ENCODE assay signal across 14 cellular contexts in the genomic region with DNA sequence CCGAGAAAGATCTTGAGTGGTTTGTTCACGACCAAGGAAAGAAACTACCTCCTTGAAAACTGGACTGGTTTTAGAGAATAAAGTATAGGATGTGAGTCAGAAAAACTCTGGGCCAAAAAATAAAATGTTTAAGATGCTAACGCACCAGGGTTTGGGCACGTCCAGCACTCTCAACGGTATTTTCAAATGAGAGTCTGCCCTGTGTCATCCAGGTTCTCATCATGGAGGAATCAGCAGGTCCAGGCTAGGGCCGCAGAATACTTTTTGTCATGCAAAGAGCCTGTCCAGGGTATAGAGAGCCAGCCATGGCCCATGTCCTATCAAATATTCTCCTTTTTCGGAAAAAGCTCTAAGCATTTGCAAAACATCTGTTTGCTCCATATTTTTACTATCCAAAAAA. TPM values are rescaled to one million over a fixed set of nuclear protein-coding genes. Genes with fewer than 3 reads are reported as not detected.
DNase-seq lines count a peak whose midpoint lies in the region; ATAC-seq and TF ChIP-seq lines count a peak whose summit lies in the region.
"Had no signal": no experiment of that assay in that cellular context is flagged by ENCODE, and none has a peak within 500 bp of the region (broad histone marks: within the 10 kb centered on the region; RNA-seq: fewer than 3 reads in every experiment).

No MANE protein-coding gene starts in this region.

- no peak for TF ChIP-seq CTCF in foreskin keratinocyte (conservative IDR thresholded peaks at IDR 0.05)
- no peak for TF ChIP-seq CTCF in prostate gland (IDR thresholded peaks at IDR 0.05)

- intact Hi-C loops in prostate gland (cut with DNase I): no loop called here

- H3K27me3 ChIP-seq in foreskin keratinocyte (no peaks in the 10 kb centered on the region), prostate gland (replicated peaks; ENCODE audit: insufficient read depth) (no peaks in the 10 kb centered on the region)

- H3K9me3 ChIP-seq in SK-N-MC (ENCODE audit: low read depth, low read length) (no peaks in the 10 kb centered on the region), prostate gland (no peaks in the 10 kb centered on the region)

- ATAC-seq in foreskin keratinocyte (no peak), HG03095 (IDR thresholded peaks at IDR 0.05; ENCODE audit: unreplicated experiment) (no peak), HG02973 (IDR thresholded peaks at IDR 0.05; ENCODE audit: unreplicated experiment) (no peak)

- H3K4me1 ChIP-seq in foreskin keratinocyte (peaks cover 31% of the 10 kb centered on the region), prostate gland (replicated peaks) (peaks cover 7% of the 10 kb centered on the region)

- H3K4me3 ChIP-seq in SK-N-MC (peak overlapping the region; percentile 94), prostate gland (peak overlapping the region in 1 of 2 donors; percentile 0)

- peak overlapping the region; percentile 0; the same call in 1 of the 2 replicates for H3K27ac ChIP-seq in SK-N-MC
- H3K27ac ChIP-seq in foreskin keratinocyte: peak overlapping the region; percentile 70
- peak overlapping the region; percentile 51 to 83 for H3K27ac ChIP-seq in prostate gland

- H3K9ac ChIP-seq in SK-N-MC (ENCODE audit: insufficient read length): peak overlapping the region; percentile 83

- 20% methylated on average over 7 of the region's 7 CpGs for WGBS in prostate gland

- no peak for TF ChIP-seq POLR2A in prostate gland (IDR thresholded peaks at IDR 0.05)

- DNase-seq in EH (ENCODE audit: low read depth) (peak; percentile 74), SK-N-MC (ENCODE audit: low read depth, low spot score) (no peak), foreskin keratinocyte (peak in 1 of 2 donors; percentile 75), prostate gland (ENCODE audit: low spot score) (no peak), cerebellar cortex (ENCODE audit: low spot score) (no peak)
- no peak for DNase-seq in activated T-cell treated with anti-CD3 and anti-CD28 coated beads, Interleukin-2, amount 50 U/mL, for 48 hours
- DNase-seq: activated CD4-positive, alpha-beta memory T cell treated with anti-CD3 and anti-CD28 coated beads, Interleukin-2, amount 10 ng/mL, durations not matched to agents 7 days and 5 days; activated naive CD4-positive, alpha-beta T cell; C1 segment of cervical spinal cord; cortex of kidney; NCI-H1417; NK-92 treated with Interleukin-12 subunit alpha and Interleukin-12 subunit beta, amount 100 ng/mL, for 24 hours had no signal

- no peaks in the 10 kb centered on the region for H3K36me3 ChIP-seq in SK-N-MC (ENCODE audit: insufficient read depth, low read length)
- no peaks in the 10 kb centered on the region for H3K36me3 ChIP-seq in prostate gland

RNA-seq across cellular contexts. Expression of gene NXN, which starts 2.4 kb away (rescaled TPM):
- total RNA-seq in foreskin keratinocyte (74.7 and 94.8 TPM in 2 replicates), prostate gland (10 to 100 TPM; 56.2 to 56.7 TPM)
- 69.8 and 84.0 TPM in 2 replicates for polyA plus RNA-seq in foreskin keratinocyte

RNA-seq across cellular contexts. Expression of gene TIMM22, which starts 19.8 kb away (rescaled TPM):
- 16.4 and 17.6 TPM in 2 replicates for total RNA-seq in foreskin keratinocyte
- 20.6 and 20.7 TPM in 2 replicates for polyA plus RNA-seq in foreskin keratinocyte
- total RNA-seq in prostate gland: 10 to 100 TPM; 15.1 to 20.3 TPM

Comparison
In these comparisons a context has a peak if more than half of its experiments do, and no peak if none do; other contexts are left out.
1. H3K27ac ChIP-seq: peak in every context shown above with its lines; median percentile 70 in foreskin keratinocyte; 67 in prostate gland; 0 in SK-N-MC.